In the genomic region with DNA sequence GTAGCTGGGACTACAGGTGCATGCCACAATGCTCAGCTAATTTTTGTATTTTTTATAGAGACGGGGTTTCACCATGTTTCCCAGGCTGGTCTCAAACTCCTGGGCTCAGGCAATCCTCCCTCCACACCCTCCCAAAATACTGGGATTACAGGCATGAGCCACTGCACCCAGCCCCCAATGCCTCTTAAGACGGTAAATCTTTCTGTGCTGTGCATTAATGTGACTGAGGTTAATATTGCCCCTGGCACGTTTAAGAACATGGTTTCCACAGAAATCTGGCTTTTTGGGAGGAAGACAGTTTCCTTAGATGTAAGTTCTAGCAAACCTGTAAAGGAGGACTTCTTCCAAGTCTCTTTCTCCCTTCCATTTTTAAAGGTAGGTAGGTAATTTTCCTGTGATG, we compare ENCODE assay signal across 4 cellular contexts.
"Had no signal": no experiment of that assay in that cellular context is flagged by ENCODE, and none has a peak within 500 bp of the region (broad histone marks: within the 10 kb centered on the region; RNA-seq: fewer than 3 reads in every experiment).

No MANE protein-coding gene starts in this region.

- H3K27ac ChIP-seq: HL-60 had no signal

- H3K4me3 ChIP-seq: K562 had no signal

- DNase-seq: KBM-7, KG1 had no signal
